ENCODE assay signal across 29 cellular contexts in genomic region chr2:69077224-69077953, GRCh38.
DNase-seq lines count a peak whose midpoint lies in the region; ATAC-seq and TF ChIP-seq lines count a peak whose summit lies in the region.
"Had no signal": no experiment of that assay in that cellular context is flagged by ENCODE, and none has a peak within 500 bp of the region (broad histone marks: within the 10 kb centered on the region; RNA-seq: fewer than 3 reads in every experiment).

No MANE protein-coding gene starts in this region.

- no TSS peak for BruUV-seq in Panc1 (replicated peaks; lab: Mats Ljungman, UMichigan)

- H3K4me3 ChIP-seq in Panc1 (ENCODE audit: low read depth in 2 of 2, low read length in 2 of 2) (no peak overlapping the region), subcutaneous abdominal adipose tissue (ENCODE audit: low read depth in 1 of 5, low read length in 5 of 5) (no peak overlapping the region)
- H3K4me3 ChIP-seq: esophagus squamous epithelium, spleen, testis, vagina had no signal

- no peaks in the 10 kb centered on the region for H3K9me3 ChIP-seq in Panc1 (ENCODE audit: control insufficient read depth, insufficient read depth, low read depth, low read length)
- H3K9me3 ChIP-seq in subcutaneous abdominal adipose tissue (ENCODE audit: control insufficient read depth in 5 of 5, low read length in 5 of 5) = no peaks in the 10 kb centered on the region
- H3K9me3 ChIP-seq: esophagus squamous epithelium, spleen, testis, vagina had no signal

- ATAC-seq in Panc1 (no peak), HG03280 (IDR thresholded peaks at IDR 0.05; ENCODE audit: unreplicated experiment) (no peak)
- ATAC-seq: activated T-cell treated with anti-CD3 and anti-CD28 coated beads, Interleukin-2, amount 50 U/mL, for 72 hours; foreskin keratinocyte; PC-3; stimulated activated naive CD8-positive, alpha-beta T cell treated with anti-CD3 and anti-CD28 coated beads, Interleukin-15, Interleukin-2, amounts not matched to agents 100 U/mL and 50 U/mL, for 24 hours; T-helper 17 cell had no signal

- intact Hi-C loops in Panc1 (cut with micrococcal nuclease; ENCODE audit: unreplicated experiment) = no loop called here

- no peak overlapping the region for H3K9ac ChIP-seq in subcutaneous abdominal adipose tissue (ENCODE audit: low read length in 5 of 5)

- H3K4me1 ChIP-seq in Panc1 (ENCODE audit: control insufficient read depth, insufficient read depth, low read length) = peaks cover 14% of the 10 kb centered on the region
- peaks cover 0 to 27% (median 16%) of the 10 kb centered on the region in 5 donors for H3K4me1 ChIP-seq in subcutaneous abdominal adipose tissue (ENCODE audit: control insufficient read depth in 5 of 5, insufficient read depth in 5 of 5, low read length in 5 of 5)

- POLR2A ChIA-PET in Panc1 (lab: Charles Lee) = no interaction called here
- POLR2A ChIA-PET in GM10248 (lab: Yijun Ruan, JAX) = no interaction called here

- in situ Hi-C loops in Panc1 (cut with HindIII; ENCODE audit: low pct_unique_long_range_greater_than_20kb, low sequenced_read_pairs) = no loop called here

- no peaks in the 10 kb centered on the region for H3K27me3 ChIP-seq in Panc1 (ENCODE audit: control insufficient read depth, insufficient read depth, low read length)
- no peaks in the 10 kb centered on the region for H3K27me3 ChIP-seq in subcutaneous abdominal adipose tissue (ENCODE audit: control insufficient read depth in 5 of 5, insufficient read depth in 4 of 5, low read length in 5 of 5)
- H3K27me3 ChIP-seq: esophagus squamous epithelium, foreskin keratinocyte, testis, vagina had no signal

- peaks cover 12% of the 10 kb centered on the region for H3K36me3 ChIP-seq in Panc1 (ENCODE audit: control insufficient read depth, insufficient read depth, low read length)
- H3K36me3 ChIP-seq in subcutaneous abdominal adipose tissue (ENCODE audit: control insufficient read depth in 5 of 5, insufficient read depth in 5 of 5, low read length in 5 of 5) = peaks cover 0 to 11% (median 3%) of the 10 kb centered on the region in 5 donors

- H3K27ac ChIP-seq in Panc1 (ENCODE audit: low read length) = peak overlapping the region; percentile 41; the same call in 1 of the 2 replicates
- peak overlapping the region; percentile 68 for H3K27ac ChIP-seq in subcutaneous abdominal adipose tissue (ENCODE audit: low read depth, low read length)
- H3K27ac ChIP-seq: foreskin keratinocyte, HL-60, spleen, testis, vagina had no signal

- TF ChIP-seq CTCF in Panc1 (IDR thresholded peaks at IDR 0.05) (no peak), GM10248 (IDR thresholded peaks at IDR 0.05; ENCODE audit: control extremely low read depth, extremely low read depth, low read depth, missing control alignments) (no peak)

- CTCF ChIA-PET in Panc1 (lab: Charles Lee) (no interaction called here), GM10248 (lab: Yijun Ruan, JAX) (interaction anchor here (2.2 kb wide), 1 partner anchor 13 kb away, joined by 7 read pairs; no protein-coding TSS in a partner anchor)

- DNase-seq in NCI-H345 (lab: John Stamatoyannopoulos, UW) = peak; percentile 13
- DNase-seq in NCI-H345 treated with DMSO at 0.1 percent for 48 hours (lab: John Stamatoyannopoulos, UW; ENCODE audit: unreplicated experiment) = no peak
- no peak for DNase-seq in Panc1 (ENCODE audit: low read depth, low spot score)
- DNase-seq in glomerular visceral epithelial cell (ENCODE audit: extremely low spot score) = peak; percentile 57
- DNase-seq in NCI-H526 treated with DMSO at 0.1 percent for 48 hours (lab: John Stamatoyannopoulos, UW) = no peak
- no peak for DNase-seq in GM10248 (ENCODE audit: extremely low spot score)
- DNase-seq: activated CD4-positive, alpha-beta memory T cell treated with anti-CD3 and anti-CD28 coated beads for 36 hours; activated CD4-positive, CD25-positive, alpha-beta regulatory T cell treated with anti-CD3 and anti-CD28 coated beads, Interleukin-2, amount 50 U/mL, for 72 hours; activated T-cell treated with anti-CD3 and anti-CD28 coated beads, Interleukin-2, amount 50 U/mL, for 72 hours; DMS79 treated with DMSO at 0.1 percent for 48 hours; endodermal cell; esophagus squamous epithelium; foreskin keratinocyte; GDM1; kidney glomerular epithelial cell; mammary epithelial cell; NCI-H146; NCI-H2107; NCI-H510A treated with DMSO at 0.1 percent for 48 hours; PC-3; spleen; stimulated activated CD4-positive, alpha-beta T cell treated with anti-CD3 and anti-CD28 coated beads, Interleukin-2, amount 100 ng/mL, for 24 hours; stimulated activated naive CD8-positive, alpha-beta T cell treated with anti-CD3 and anti-CD28 coated beads, Interleukin-15, Interleukin-2, amounts not matched to agents 100 U/mL and 50 U/mL, for 24 hours; T-helper 17 cell; testis had no signal

Comparison
In these comparisons a context has a peak if more than half of its experiments do, and no peak if none do; other contexts are left out.
1. DNase-seq: peak in NCI-H345 (single experiment) and glomerular visceral epithelial cell (single experiment); none in NCI-H345 treated with DMSO at 0.1 percent for 48 hours (single experiment), Panc1 (single experiment), NCI-H526 treated with DMSO at 0.1 percent for 48 hours (single experiment) and GM10248 (single experiment).